17 cellular contexts compared by ENCODE assay signal in genomic region chr9:105416840-105417239, GRCh38. TPM values are rescaled to one million over a fixed set of nuclear protein-coding genes. Genes with fewer than 3 reads are reported as not detected.
A peak's percentile ranks its signal among the peaks of the same experiment; 100 is the strongest.
DNase-seq lines count a peak whose midpoint lies in the region; ATAC-seq and TF ChIP-seq lines count a peak whose summit lies in the region.
"Had no signal": no experiment of that assay in that cellular context is flagged by ENCODE, and none has a peak within 500 bp of the region (broad histone marks: within the 10 kb centered on the region; RNA-seq: fewer than 3 reads in every experiment).

No MANE protein-coding gene starts in this region.

- DNase-seq in NCI-H524 (lab: John Stamatoyannopoulos, UW) = no peak
- no peak for DNase-seq in NCI-H2196 (lab: John Stamatoyannopoulos, UW; ENCODE audit: unreplicated experiment)
- DNase-seq in NCI-H2171 treated with DMSO at 0.1 percent for 48 hours (lab: John Stamatoyannopoulos, UW) = no peak
- DNase-seq in progenitor cell of endocrine pancreas (ENCODE audit: low spot score, unreplicated experiment) = no peak
- DNase-seq: C1 segment of cervical spinal cord; effector memory CD4-positive, alpha-beta T cell; foreskin keratinocyte; NCI-H2029 treated with DMSO at 0.1 percent for 48 hours; psoas muscle; stimulated activated CD4-positive, alpha-beta T cell treated with anti-CD3 and anti-CD28 coated beads, Interleukin-4, amount 100 ng/mL, for 4 hours; stimulated activated naive CD8-positive, alpha-beta T cell treated with anti-CD3 and anti-CD28 coated beads, Interleukin-15, Interleukin-2, amounts not matched to agents 100 U/mL and 50 U/mL, for 24 hours had no signal

- H3K36me3 ChIP-seq in liver (ENCODE audit: control insufficient read depth in 4 of 4, insufficient read depth in 3 of 4, low read depth in 1 of 4, low read length in 3 of 4) = no peaks in the 10 kb centered on the region

- H3K4me3 ChIP-seq in liver (ENCODE audit: low read depth in 1 of 3, low read length in 3 of 3) = no peak overlapping the region
- H3K4me3 ChIP-seq: psoas muscle, SK-N-MC had no signal

- no peaks in the 10 kb centered on the region for H3K36me3 Mint-ChIP-seq in progenitor cell of endocrine pancreas (ENCODE audit: insufficient read depth)

- ATAC-seq in GM18867 (IDR thresholded peaks at IDR 0.05; ENCODE audit: unreplicated experiment) = peak; percentile 64
- ATAC-seq in GM21576 (IDR thresholded peaks at IDR 0.05; ENCODE audit: unreplicated experiment) = peak; percentile 80
- peak; percentile 52 for ATAC-seq in HG03097 (IDR thresholded peaks at IDR 0.05; ENCODE audit: low FRiP score, unreplicated experiment)
- ATAC-seq: activated CD4-positive, CD25-positive, alpha-beta regulatory T cell treated with anti-CD3 and anti-CD28 coated beads, Interleukin-2, amount 50 U/mL, for 24 hours; foreskin keratinocyte; psoas muscle; stimulated activated naive CD8-positive, alpha-beta T cell treated with anti-CD3 and anti-CD28 coated beads, Interleukin-15, Interleukin-2, amounts not matched to agents 100 U/mL and 50 U/mL, for 24 hours had no signal

- peak overlapping the region; percentile 75 to 90 for H3K27ac ChIP-seq in liver (ENCODE audit: low read depth in 1 of 2, low read length in 2 of 2)
- H3K27ac ChIP-seq: foreskin keratinocyte, psoas muscle, SK-N-MC had no signal

- no peak overlapping the region for H3K4me3 Mint-ChIP-seq in progenitor cell of endocrine pancreas (ENCODE audit: low read depth)

- peaks cover 26% of the 10 kb centered on the region for H3K4me1 Mint-ChIP-seq in progenitor cell of endocrine pancreas (ENCODE audit: low read depth)

- H3K4me1 ChIP-seq in liver (ENCODE audit: control insufficient read depth in 4 of 4, insufficient read depth in 4 of 4, low read length in 3 of 4) = peaks cover 4 to 58% (median 53%) of the 10 kb centered on the region in 4 donors
- H3K4me1 ChIP-seq: foreskin keratinocyte, psoas muscle had no signal

- H3K27ac Mint-ChIP-seq in progenitor cell of endocrine pancreas = no peak overlapping the region

- H3K9me3 Mint-ChIP-seq in progenitor cell of endocrine pancreas (ENCODE audit: low read depth) = peaks cover 3% of the 10 kb centered on the region

- H3K9ac ChIP-seq in liver (ENCODE audit: low read depth in 1 of 2, low read length in 2 of 2) = peak overlapping the region in 1 of 2 donors; percentile 1

- 45% methylated on average over 1 of the region's 1 CpG for WGBS in liver

- TF ChIP-seq RAD21 in liver (IDR thresholded peaks at IDR 0.05) = no peak

- H3K27me3 Mint-ChIP-seq in progenitor cell of endocrine pancreas = no peaks in the 10 kb centered on the region

- H3K27me3 ChIP-seq in liver (ENCODE audit: control insufficient read depth in 4 of 4, insufficient read depth in 4 of 4, low read length in 3 of 4) = no peaks in the 10 kb centered on the region
- H3K27me3 ChIP-seq: foreskin keratinocyte had no signal

- no peaks in the 10 kb centered on the region for H3K9me3 ChIP-seq in liver (ENCODE audit: control insufficient read depth in 4 of 4, low read length in 3 of 4)

- TF ChIP-seq CTCF in liver (IDR thresholded peaks at IDR 0.05; ENCODE audit: low read depth, low read length, missing input control) (no peak), progenitor cell of endocrine pancreas (IDR thresholded peaks at IDR 0.05; ENCODE audit: unreplicated experiment) (no peak)

TF ChIP-seq in liver, 16 proteins besides CTCF, POLR2A, EP300 and RAD21:
- TF ChIP-seq HNF4A (conservative IDR thresholded peaks at IDR 0.05) (no peak), HNF4G (IDR thresholded peaks at IDR 0.05) (no peak), ZBTB33 (IDR thresholded peaks at IDR 0.05) (no peak), TAF1 (conservative IDR thresholded peaks at IDR 0.05) (no peak), FOXA2 (IDR thresholded peaks at IDR 0.05) (no peak), RXRA (IDR thresholded peaks at IDR 0.05) (no peak), MAX (IDR thresholded peaks at IDR 0.05) (no peak), NR2F2 (IDR thresholded peaks at IDR 0.05) (no peak), EGR1 (IDR thresholded peaks at IDR 0.05; ENCODE audit: low read depth in 2 of 2) (no peak), JUND (IDR thresholded peaks at IDR 0.05) (no peak), FOXA1 (IDR thresholded peaks at IDR 0.05) (no peak), SP1 (IDR thresholded peaks at IDR 0.05) (no peak)

RNA-seq across cellular contexts. Expression of gene FSD1L, which starts 31.0 kb away (rescaled TPM):
- total RNA-seq in liver (1 to 10 TPM; 2.8 to 3.6 TPM), progenitor cell of endocrine pancreas (27.6 and 29.5 TPM in 2 replicates)
- 1 to 10 TPM in 1 of 2 donors, under 1 TPM in 1; 0.38 to 1.0 TPM for polyA plus RNA-seq in liver
